1 cellular context compared by ENCODE assay signal in genomic region chr6:130306377-130306776, GRCh38.
TF ChIP-seq lines count a peak whose summit lies in the region.

No MANE protein-coding gene starts in this region.

TF ChIP-seq in SK-N-SH, 30 proteins besides CTCF, POLR2A, EP300 and RAD21 (continued from another document):
- TF ChIP-seq USF1 (IDR thresholded peaks at IDR 0.05; ENCODE audit: borderline replicate concordance, low read depth) (no peak), CHD2 (IDR thresholded peaks at IDR 0.05; ENCODE audit: low read length, partially characterized antibody) (no peak), TAF1 (IDR thresholded peaks at IDR 0.05; ENCODE audit: borderline replicate concordance, low read depth, low read length) (no peak), USF2 (IDR thresholded peaks at IDR 0.05; ENCODE audit: borderline replicate concordance, low read depth, low read length) (no peak), FOXJ3 (CRISPR knock-in tag; IDR thresholded peaks at IDR 0.05) (no peak), MAX (IDR thresholded peaks at IDR 0.05; ENCODE audit: low read depth) (no peak), SIN3A (IDR thresholded peaks at IDR 0.05; ENCODE audit: borderline replicate concordance, low read depth, low read length) (no peak), MEF2A (IDR thresholded peaks at IDR 0.05; ENCODE audit: borderline replicate concordance, low read depth) (0 out of 2 replicates have a peak, but pooled peaks have one; percentile 32), FOSL2 (IDR thresholded peaks at IDR 0.05; ENCODE audit: borderline replicate concordance, low read depth) (no peak), NRF1 (IDR thresholded peaks at IDR 0.05; ENCODE audit: low read depth, low read length) (no peak), SMC3 (IDR thresholded peaks at IDR 0.05; ENCODE audit: low read depth, low read length) (no peak), RXRA (IDR thresholded peaks at IDR 0.05; ENCODE audit: borderline replicate concordance, low read depth) (no peak), TEAD4 (IDR thresholded peaks at IDR 0.05; ENCODE audit: borderline replicate concordance, insufficient read depth) (no peak), POLR2AphosphoS5 (IDR thresholded peaks at IDR 0.05; ENCODE audit: low read depth, low read length) (0 out of 2 replicates have a peak, but pooled peaks have one; percentile 26)
- TF ChIP-seq, protein P1, sequence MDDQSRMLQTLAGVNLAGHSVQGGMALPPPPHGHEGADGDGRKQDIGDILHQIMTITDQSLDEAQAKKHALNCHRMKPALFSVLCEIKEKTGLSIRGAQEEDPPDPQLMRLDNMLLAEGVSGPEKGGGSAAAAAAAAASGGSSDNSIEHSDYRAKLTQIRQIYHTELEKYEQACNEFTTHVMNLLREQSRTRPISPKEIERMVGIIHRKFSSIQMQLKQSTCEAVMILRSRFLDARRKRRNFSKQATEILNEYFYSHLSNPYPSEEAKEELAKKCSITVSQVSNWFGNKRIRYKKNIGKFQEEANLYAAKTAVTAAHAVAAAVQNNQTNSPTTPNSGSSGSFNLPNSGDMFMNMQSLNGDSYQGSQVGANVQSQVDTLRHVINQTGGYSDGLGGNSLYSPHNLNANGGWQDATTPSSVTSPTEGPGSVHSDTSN (IDR thresholded peaks at IDR 0.05), result peak; percentile 76
- TF ChIP-seq, protein P2, sequence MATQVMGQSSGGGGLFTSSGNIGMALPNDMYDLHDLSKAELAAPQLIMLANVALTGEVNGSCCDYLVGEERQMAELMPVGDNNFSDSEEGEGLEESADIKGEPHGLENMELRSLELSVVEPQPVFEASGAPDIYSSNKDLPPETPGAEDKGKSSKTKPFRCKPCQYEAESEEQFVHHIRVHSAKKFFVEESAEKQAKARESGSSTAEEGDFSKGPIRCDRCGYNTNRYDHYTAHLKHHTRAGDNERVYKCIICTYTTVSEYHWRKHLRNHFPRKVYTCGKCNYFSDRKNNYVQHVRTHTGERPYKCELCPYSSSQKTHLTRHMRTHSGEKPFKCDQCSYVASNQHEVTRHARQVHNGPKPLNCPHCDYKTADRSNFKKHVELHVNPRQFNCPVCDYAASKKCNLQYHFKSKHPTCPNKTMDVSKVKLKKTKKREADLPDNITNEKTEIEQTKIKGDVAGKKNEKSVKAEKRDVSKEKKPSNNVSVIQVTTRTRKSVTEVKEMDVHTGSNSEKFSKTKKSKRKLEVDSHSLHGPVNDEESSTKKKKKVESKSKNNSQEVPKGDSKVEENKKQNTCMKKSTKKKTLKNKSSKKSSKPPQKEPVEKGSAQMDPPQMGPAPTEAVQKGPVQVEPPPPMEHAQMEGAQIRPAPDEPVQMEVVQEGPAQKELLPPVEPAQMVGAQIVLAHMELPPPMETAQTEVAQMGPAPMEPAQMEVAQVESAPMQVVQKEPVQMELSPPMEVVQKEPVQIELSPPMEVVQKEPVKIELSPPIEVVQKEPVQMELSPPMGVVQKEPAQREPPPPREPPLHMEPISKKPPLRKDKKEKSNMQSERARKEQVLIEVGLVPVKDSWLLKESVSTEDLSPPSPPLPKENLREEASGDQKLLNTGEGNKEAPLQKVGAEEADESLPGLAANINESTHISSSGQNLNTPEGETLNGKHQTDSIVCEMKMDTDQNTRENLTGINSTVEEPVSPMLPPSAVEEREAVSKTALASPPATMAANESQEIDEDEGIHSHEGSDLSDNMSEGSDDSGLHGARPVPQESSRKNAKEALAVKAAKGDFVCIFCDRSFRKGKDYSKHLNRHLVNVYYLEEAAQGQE (IDR thresholded peaks at IDR 0.05; ENCODE audit: low read depth, low read length), result no peak
TF ChIP-seq in SK-N-SH: peak in this region for 6.
